ENCODE assay signal across 5 cellular contexts in the genomic region with DNA sequence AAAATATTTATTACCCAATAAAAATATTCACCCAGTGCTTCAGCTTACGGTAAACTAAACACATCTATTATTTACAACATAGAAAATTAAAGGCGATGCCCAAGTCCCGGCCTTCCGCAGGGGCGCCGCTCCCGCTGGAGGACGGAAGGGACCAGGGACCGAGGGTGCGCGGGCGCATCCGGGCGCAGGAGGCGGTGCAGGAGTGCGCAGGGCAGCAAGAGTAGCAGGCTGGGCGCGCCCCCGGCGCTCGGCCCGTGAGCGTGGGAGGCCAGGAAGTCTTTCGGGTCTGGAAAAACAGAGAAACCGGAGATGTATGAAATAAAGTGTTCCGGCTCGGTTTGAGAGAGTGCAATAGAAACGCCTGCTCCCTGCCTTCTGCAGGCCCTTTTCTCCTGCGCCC. TPM values are rescaled to one million over a fixed set of nuclear protein-coding genes. Genes with fewer than 3 reads are reported as not detected.
"Had no signal": no experiment of that assay in that cellular context is flagged by ENCODE, and none has a peak within 500 bp of the region (broad histone marks: within the 10 kb centered on the region; RNA-seq: fewer than 3 reads in every experiment).

No MANE protein-coding gene starts in this region.

RNA-seq across cellular contexts. Expression of a gene that starts 6.6 kb away (rescaled TPM):
- total RNA-seq: HFFc6, HT1080 had no signal
- polyA plus RNA-seq: IgD-negative memory B cell had no signal

RNA-seq across cellular contexts. Expression of a gene that starts 18.4 kb away (rescaled TPM):
- total RNA-seq: H4, H7, HFFc6, HT1080 had no signal
- polyA plus RNA-seq: IgD-negative memory B cell had no signal
